ENCODE assay signal across 8 cellular contexts in the genomic region with DNA sequence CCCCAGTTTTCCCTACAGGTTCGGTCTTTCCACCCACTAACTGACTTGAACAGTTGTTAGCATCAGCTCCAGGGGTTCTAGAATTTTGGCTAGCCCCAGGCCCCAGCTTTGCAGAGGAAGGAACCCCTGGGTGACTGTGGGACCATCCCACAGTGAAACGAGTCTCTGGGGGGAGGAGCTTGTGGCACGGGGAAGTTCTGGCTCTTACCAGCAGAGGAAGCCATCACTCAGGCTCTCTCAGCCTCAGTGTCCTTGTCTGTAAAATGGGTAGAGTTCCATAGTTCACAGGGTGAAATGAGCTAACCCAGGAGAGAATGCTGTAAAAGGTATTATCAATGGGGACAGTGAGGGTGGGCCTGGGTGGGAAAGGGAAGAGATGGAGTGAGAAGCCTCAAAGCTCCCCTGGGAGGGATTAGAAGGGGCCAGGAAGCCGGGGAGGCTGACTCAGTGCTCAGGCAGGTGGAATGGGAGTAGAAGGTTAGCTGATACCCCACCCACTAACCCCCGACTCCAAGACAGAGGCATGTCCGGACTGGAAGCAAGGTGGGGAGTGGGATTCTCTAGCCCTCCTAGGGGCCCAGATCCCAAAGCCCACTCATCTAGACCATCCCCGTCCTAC. TPM values are rescaled to one million over a fixed set of nuclear protein-coding genes. Genes with fewer than 3 reads are reported as not detected.
DNase-seq lines count a peak whose midpoint lies in the region; ATAC-seq and TF ChIP-seq lines count a peak whose summit lies in the region.

No MANE protein-coding gene starts in this region.

- H3K36me3 Mint-ChIP-seq in stimulated activated naive B cell treated with anti-CD40 and anti-IgM and Interleukin-4, amounts not matched to agents 10 μg/mL and 1 μg/mL and 100 μg/mL, for 72 hours = peaks cover 5 to 9% of the 10 kb centered on the region in 2 donors

- H3K36me3 ChIP-seq in iPS-15b (ENCODE audit: control insufficient read depth, insufficient read depth, low read length) (no peaks in the 10 kb centered on the region), testis (ENCODE audit: low read depth, missing control alignments) (no peaks in the 10 kb centered on the region)

- no peak overlapping the region for H3K4me3 Mint-ChIP-seq in stimulated activated naive B cell treated with anti-CD40 and anti-IgM and Interleukin-4, amounts not matched to agents 10 μg/mL and 1 μg/mL and 100 μg/mL, for 72 hours

- no peaks in the 10 kb centered on the region for H3K27me3 Mint-ChIP-seq in stimulated activated naive B cell treated with anti-CD40 and anti-IgM and Interleukin-4, amounts not matched to agents 10 μg/mL and 1 μg/mL and 100 μg/mL, for 72 hours

- H3K9me3 ChIP-seq in iPS-15b (ENCODE audit: control insufficient read depth, insufficient read depth, low read length) (no peaks in the 10 kb centered on the region), testis (no peaks in the 10 kb centered on the region)

- H3K27me3 ChIP-seq in iPS-15b (ENCODE audit: control insufficient read depth, insufficient read depth, low read length) (no peaks in the 10 kb centered on the region), testis (no peaks in the 10 kb centered on the region)

- H3K4me3 ChIP-seq in HFF-Myc (replicated peaks; ENCODE audit: low read depth, low read length) (peak overlapping the region; percentile 24), WI38 (ENCODE audit: low read depth, low read length) (peak overlapping the region; percentile 40), iPS-15b (ENCODE audit: low read depth, low read length) (peak overlapping the region; percentile 36), testis (no peak overlapping the region)

- TF ChIP-seq CTCF in HFF-Myc (IDR thresholded peaks at IDR 0.05; ENCODE audit: low read depth, low read length, missing control alignments) (peak; percentile 14), WI38 (IDR thresholded peaks at IDR 0.05; ENCODE audit: low read depth, low read length) (no peak), testis (IDR thresholded peaks at IDR 0.05) (no peak)

- H3K4me1 ChIP-seq in iPS-15b (ENCODE audit: control insufficient read depth, insufficient read depth, low read length) = peaks cover 22% of the 10 kb centered on the region
- peaks cover 35% of the 10 kb centered on the region for H3K4me1 ChIP-seq in testis

- H3K9ac ChIP-seq in iPS-15b (ENCODE audit: low read depth, low read length) = peak overlapping the region; percentile 26

- 8 to 37% methylated on average over 7 of the region's 7 CpGs for WGBS in testis, 2 donors

- H3K9me3 Mint-ChIP-seq in stimulated activated naive B cell treated with anti-CD40 and anti-IgM and Interleukin-4, amounts not matched to agents 10 μg/mL and 1 μg/mL and 100 μg/mL, for 72 hours = no peaks in the 10 kb centered on the region

- DNase-seq in HFF-Myc (ENCODE audit: extremely low read depth, low read depth) = no peak
- DNase-seq in testis = no peak
- no peak for DNase-seq in SIG-M5 treated with dmso at 0.1 percent for 504 hours (lab: John Stamatoyannopoulos, UW; ENCODE audit: unreplicated experiment)
- no peak for DNase-seq in stimulated activated naive B cell treated with anti-CD40 and anti-IgM and Interleukin-4, amounts not matched to agents 10 μg/mL and 1 μg/mL and 100 μg/mL, for 72 hours
- no peak for DNase-seq in activated gamma-delta T cell (lab: John Stamatoyannopoulos, UW)

- intact Hi-C loops in testis (cut with DNase I; ENCODE audit: low total_unique reads) = no loop called here

- H3K27ac Mint-ChIP-seq in stimulated activated naive B cell treated with anti-CD40 and anti-IgM and Interleukin-4, amounts not matched to agents 10 μg/mL and 1 μg/mL and 100 μg/mL, for 72 hours = no peak overlapping the region

- no peaks in the 10 kb centered on the region for H3K4me1 Mint-ChIP-seq in stimulated activated naive B cell treated with anti-CD40 and anti-IgM and Interleukin-4, amounts not matched to agents 10 μg/mL and 1 μg/mL and 100 μg/mL, for 72 hours

- no peak for TF ChIP-seq POLR2A in testis (IDR thresholded peaks at IDR 0.05)

- ATAC-seq in stimulated activated naive B cell treated with anti-CD40 and anti-IgM and Interleukin-4, amounts not matched to agents 10 μg/mL and 1 μg/mL and 100 μg/mL, for 72 hours (replicated peaks) = no peak
- no peak for ATAC-seq in HG03354 (IDR thresholded peaks at IDR 0.05; ENCODE audit: poor library complexity, severe bottlenecking, unreplicated experiment)

- peak overlapping the region; percentile 21 to 60 for H3K27ac ChIP-seq in testis

RNA-seq across cellular contexts. Expression of gene CDC42EP4, which starts 30.9 kb away (rescaled TPM):
- total RNA-seq in testis = 100 to 1,000 TPM; 103 to 140 TPM
- 55.9 TPM for polyA plus RNA-seq in testis (ENCODE audit: insufficient read depth, low read depth, low replicate concordance)

Comparison
In these comparisons a context has a peak if more than half of its experiments do, and no peak if none do; other contexts are left out.
1. H3K4me3 ChIP-seq: peak in HFF-Myc (single experiment), WI38 (single experiment) and iPS-15b (single experiment); none in testis (0 of 2).